ENCODE assay signal across 8 cellular contexts in the genomic region with DNA sequence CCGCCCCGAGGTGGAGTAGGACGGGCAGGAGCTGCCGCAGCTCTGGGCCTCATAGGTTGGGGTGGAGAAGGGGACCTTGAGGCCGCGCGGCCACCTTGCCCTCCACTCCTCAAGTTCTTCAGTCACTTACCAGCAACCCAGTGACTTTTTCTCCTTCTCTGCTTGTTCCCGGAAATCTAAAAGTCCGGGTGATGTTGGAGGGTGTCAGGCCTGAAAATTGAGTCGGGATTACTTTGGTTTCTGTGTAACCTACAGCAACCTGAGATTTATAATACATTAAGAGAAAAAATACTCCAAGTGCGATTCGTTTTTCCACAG. TPM values are rescaled to one million over a fixed set of nuclear protein-coding genes. Genes with fewer than 3 reads are reported as not detected.
DNase-seq lines count a peak whose midpoint lies in the region; ATAC-seq, FAIRE-seq and TF ChIP-seq lines count a peak whose summit lies in the region.

No MANE protein-coding gene starts in this region.

- TSS peak; percentile 61 for BruUV-seq in GM12878 (replicated peaks; lab: Mats Ljungman, UMichigan)

- TF ChIP-seq POLR2A in GM12878 (IDR thresholded peaks at IDR 0.05; ENCODE audit: low read depth, low read length) (no peak), right lobe of liver (IDR thresholded peaks at IDR 0.05) (no peak)

- H3K9ac ChIP-seq in GM12878 (ENCODE audit: control insufficient read depth, insufficient read depth, low read length), result peak overlapping the region; percentile 95

- ATAC-seq in GM12878, result no peak
- ATAC-seq in right lobe of liver, result no peak
- ATAC-seq in GM21529 (IDR thresholded peaks at IDR 0.05; ENCODE audit: unreplicated experiment), result no peak

- peaks cover 30% of the 10 kb centered on the region for H3K4me1 Mint-ChIP-seq in activated CD4-positive, alpha-beta T cell treated with anti-CD3 and anti-CD28 coated beads, Interleukin-2, amount 10 ng/mL, durations not matched to agents 24 days and 14 days

- TF ChIP-seq RAD21 in GM12878 (IDR thresholded peaks at IDR 0.05; ENCODE audit: insufficient read depth, low read depth, low read length), result no peak

- no peak for DNase-seq in activated CD4-positive, alpha-beta T cell treated with anti-CD3 and anti-CD28 coated beads, Interleukin-2, amount 10 ng/mL, durations not matched to agents 24 days and 14 days
- DNase-seq in activated CD4-positive, alpha-beta T cell treated with anti-CD3 and anti-CD28 coated beads, Interleukin-2, amount 50 U/mL, for 48 hours, result no peak
- DNase-seq in GM12878 (ENCODE audit: low read depth, low spot score), result no peak
- no peak for DNase-seq in right lobe of liver
- no peak for DNase-seq in NCI-H510A (lab: John Stamatoyannopoulos, UW)
- DNase-seq in NK-92 (lab: John Stamatoyannopoulos, UW; ENCODE audit: unreplicated experiment), result no peak

- H3K27ac Mint-ChIP-seq in activated CD4-positive, alpha-beta T cell treated with anti-CD3 and anti-CD28 coated beads, Interleukin-2, amount 10 ng/mL, durations not matched to agents 24 days and 14 days, result peak overlapping the region; percentile 96

- H3K36me3 Mint-ChIP-seq in activated CD4-positive, alpha-beta T cell treated with anti-CD3 and anti-CD28 coated beads, Interleukin-2, amount 10 ng/mL, durations not matched to agents 24 days and 14 days (ENCODE audit: low read depth), result peaks cover 23% of the 10 kb centered on the region

- in situ Hi-C loops in GM12878 (cut with MboI), result no loop called here

- TF ChIP-seq EP300 in GM12878 (IDR thresholded peaks at IDR 0.05; ENCODE audit: borderline replicate concordance in 1 of 2, control insufficient read depth in 1 of 2, low read depth in 2 of 2, low read length in 2 of 2), result no peak

- TF ChIP-seq CTCF in GM12878 (IDR thresholded peaks at IDR 0.05 in 2 of 3, conservative IDR thresholded peaks at IDR 0.05 in 1 of 3; ENCODE audit: control insufficient read depth in 2 of 3, extremely low read depth in 1 of 3, insufficient read depth in 1 of 3, low read depth in 3 of 3, low read length in 3 of 3) (no peak), right lobe of liver (IDR thresholded peaks at IDR 0.05) (no peak)

- H2AFZ ChIP-seq in GM12878 (ENCODE audit: control insufficient read depth, low read depth, low read length), result peak overlapping the region; percentile 88

- whole genome bisulfite sequencing in GM12878 (ENCODE audit: insufficient coverage, insufficient replicate concordance, low lambda C conversion rate, missing lambda C conversion rate), result 1% methylated on average over 12 of the region's 12 CpGs
- 1% methylated on average over 12 of the region's 12 CpGs for WGBS in right lobe of liver (ENCODE audit: insufficient coverage, low coverage, low lambda C conversion rate, missing lambda C conversion rate)
- WGBS in thymus, result under 1% methylated on average over 12 of the region's 12 CpGs

- POLR2A ChIA-PET in GM12878 (lab: Charles Lee), result interaction anchor here (0.7 to 1.7 kb wide), 8 partner anchors 11 to 471 kb away, joined by 3 to 11 read pairs (median 4); partner anchors contain the start of genes DSE, NT5DC1 and ZUP1

- peaks cover 41% of the 10 kb centered on the region for H3K79me2 ChIP-seq in GM12878 (ENCODE audit: control insufficient read depth, insufficient read depth, low read length)

- intact Hi-C loops in activated CD4-positive, alpha-beta T cell treated with anti-CD3 and anti-CD28 coated beads, Interleukin-2, amount 10 ng/mL, durations not matched to agents 24 days and 14 days (cut with micrococcal nuclease), result loop anchor here (1.0 to 10.0 kb wide), 9 partner anchors 45 to 1577 kb away; partner anchors contain the start of genes CALHM6, KPNA5, NT5DC1 and NUS1
- intact Hi-C loops in GM12878 (cut with micrococcal nuclease; ENCODE audit: unreplicated experiment), result loop anchor here (2.0 to 5.0 kb wide), 2 partner anchors 109 to 294 kb away; partner anchors contain the start of genes KPNA5 and TSPYL1
- intact Hi-C loops in right lobe of liver (cut with DNase I), result no loop called here

- H3K9me3 Mint-ChIP-seq in activated CD4-positive, alpha-beta T cell treated with anti-CD3 and anti-CD28 coated beads, Interleukin-2, amount 10 ng/mL, durations not matched to agents 24 days and 14 days, result no peaks in the 10 kb centered on the region

- H3K27ac ChIP-seq in GM12878 (ENCODE audit: control insufficient read depth, insufficient read depth) (peak overlapping the region; percentile 81), right lobe of liver (peak overlapping the region; percentile 78 to 85 (median 80)), thymus (ENCODE audit: low read depth) (peak overlapping the region; percentile 95)

- CTCF ChIA-PET in GM12878 (lab: Yijun Ruan, JAX), result interaction anchor here (0.7 to 3.5 kb wide), 14 partner anchors 9 to 355 kb away, joined by 3 to 17 read pairs (median 5); partner anchors contain the start of gene TSPYL4

- H4K20me1 ChIP-seq in GM12878 (ENCODE audit: control insufficient read depth, insufficient read depth), result no peaks in the 10 kb centered on the region

- H3K27me3 Mint-ChIP-seq in activated CD4-positive, alpha-beta T cell treated with anti-CD3 and anti-CD28 coated beads, Interleukin-2, amount 10 ng/mL, durations not matched to agents 24 days and 14 days, result peaks cover 1% of the 10 kb centered on the region

- H3K9me3 ChIP-seq in GM12878 (replicated peaks; ENCODE audit: control insufficient read depth, insufficient read depth, low read length) (no peaks in the 10 kb centered on the region), right lobe of liver (no peaks in the 10 kb centered on the region), thymus (ENCODE audit: control insufficient read depth) (no peaks in the 10 kb centered on the region)

- H3K4me1 ChIP-seq in GM12878 (ENCODE audit: control insufficient read depth, insufficient read depth, low read length), result peaks cover 5% of the 10 kb centered on the region; the same call in 1 of the 2 replicates
- H3K4me1 ChIP-seq in right lobe of liver, result peaks cover 0 to 18% (median 3%) of the 10 kb centered on the region in 4 donors
- H3K4me1 ChIP-seq in thymus (ENCODE audit: control insufficient read depth, insufficient read depth, low read length), result peaks cover 9% of the 10 kb centered on the region

- no peaks in the 10 kb centered on the region for H3K27me3 ChIP-seq in GM12878 (replicated peaks in 1 of 2; ENCODE audit: control insufficient read depth in 2 of 2, insufficient read depth in 2 of 2, low read length in 1 of 2)
- H3K27me3 ChIP-seq in right lobe of liver, result no peaks in the 10 kb centered on the region
- H3K27me3 ChIP-seq in thymus (ENCODE audit: control insufficient read depth, insufficient read depth), result no peaks in the 10 kb centered on the region

- H3K4me3 ChIP-seq in GM12878 (peak overlapping the region; percentile 88), right lobe of liver (peak overlapping the region; percentile 79 to 95 (median 90)), thymus (ENCODE audit: low read length) (peak overlapping the region; percentile 82)

- RAD21 ChIA-PET in GM12878 (lab: Charles Lee; ENCODE audit: unreplicated experiment), result interaction anchor here (0.9 to 2.4 kb wide), 5 partner anchors 11 to 301 kb away, joined by 3 to 7 read pairs (median 3); partner anchors contain the start of gene TSPYL1

- 0 out of 4 replicates have a peak, but pooled peaks cover 0 to 3% of the 10 kb centered on the region in 2 experiments for H3K36me3 ChIP-seq in GM12878 (ENCODE audit: control insufficient read depth in 2 of 2, insufficient read depth in 2 of 2, low read length in 1 of 2)
- H3K36me3 ChIP-seq in right lobe of liver, result no peaks in the 10 kb centered on the region
- no peaks in the 10 kb centered on the region for H3K36me3 ChIP-seq in thymus (ENCODE audit: control insufficient read depth, insufficient read depth)

- peak overlapping the region; percentile 95 for H3K4me3 Mint-ChIP-seq in activated CD4-positive, alpha-beta T cell treated with anti-CD3 and anti-CD28 coated beads, Interleukin-2, amount 10 ng/mL, durations not matched to agents 24 days and 14 days

- peak overlapping the region; percentile 32; the same call in 1 of the 2 replicates for H3K4me2 ChIP-seq in GM12878 (ENCODE audit: control insufficient read depth, insufficient read depth)

- no peak for FAIRE-seq in GM12878 (lab: Jason Lieb, UNC)

- SMC1A ChIA-PET in GM12878 (lab: Charles Lee; ENCODE audit: uncharacterized antibody, unreplicated experiment), result interaction anchor here (1.2 to 3.4 kb wide), 6 partner anchors 8 to 292 kb away, joined by 3 to 18 read pairs (median 7); partner anchors contain the start of gene TSPYL1

RNA-seq across cellular contexts. Expression of gene RWDD1, which starts 0.3 kb away (rescaled TPM):
- total RNA-seq in activated CD4-positive, alpha-beta T cell treated with anti-CD3 and anti-CD28 coated beads, Interleukin-2, amount 10 ng/mL, durations not matched to agents 24 days and 14 days, result 44.4 and 46.8 TPM in 2 replicates
- 4.9 TPM in 2 replicates for total RNA-seq in GM12878 (2013; cell fraction: nucleolus; rRNA removed)
- 44.6 and 49.9 TPM in 2 replicates for total RNA-seq in GM12878 (2014; rRNA removed)
- total RNA-seq in GM12878 (2014; rRNA removed; fragmentation: Illumina TruSeq; extraction: Trizol), result 74.1 and 74.3 TPM in 2 replicates
- total RNA-seq in GM12878 (2021), result 42.6 and 45.5 TPM in 2 replicates
- 28.3 TPM for polyA plus RNA-seq in GM12878 (2011; ENCODE audit: low read depth)
- polyA plus RNA-seq in GM12878 (2011; rRNA removed), result 47.8 and 70.2 TPM in 2 replicates
- polyA plus RNA-seq in GM12878 (2011; cell fraction: cytosol; rRNA removed), result 20.4 and 21.8 TPM in 2 replicates
- polyA plus RNA-seq in GM12878 (2011; cell fraction: nucleus; rRNA removed), result 10.3 and 12.6 TPM in 2 replicates
- 33.6 and 36.4 TPM in 2 replicates for polyA plus RNA-seq in GM12878 (2012)
- polyA plus RNA-seq in GM12878 (2014; fragmentation: Illumina TruSeq; extraction: Trizol), result 94.8 and 107 TPM in 2 replicates
- 10 to 100 TPM; 57.2 to 87.9 TPM for polyA plus RNA-seq in GM12878 (2014; fragmentation: Nextera tagmentation; extraction: Ambion mirVana)
- 28.4 and 40.1 TPM in 2 replicates for polyA plus RNA-seq in GM12878 (2014; rRNA removed)
- polyA plus RNA-seq in GM12878 (2016; fragmentation: Nextera tagmentation; extraction: Ambion mirVana), result 100 to 1,000 TPM in 1 of 2 experiments, 10 to 100 TPM in 1; 96.5 to 107 TPM
- 10.3 and 13.5 TPM in 2 replicates for polyA minus RNA-seq in GM12878 (2011; rRNA and poly(A)+ RNA removed)
- polyA minus RNA-seq in GM12878 (2011; cell fraction: cytosol; rRNA and poly(A)+ RNA removed), result 7.5 and 8.2 TPM in 2 replicates
- 3.4 and 4.8 TPM in 2 replicates for polyA minus RNA-seq in GM12878 (2011; cell fraction: nucleus; rRNA and poly(A)+ RNA removed)
- total RNA-seq in right lobe of liver, result 10 to 100 TPM; 14.8 to 22.1 (median 21.2) TPM
- polyA plus RNA-seq in thymus, result 90.6 TPM

RNA-seq across cellular contexts. Expression of gene CALHM4, which starts 18.1 kb away (rescaled TPM):
- total RNA-seq in activated CD4-positive, alpha-beta T cell treated with anti-CD3 and anti-CD28 coated beads, Interleukin-2, amount 10 ng/mL, durations not matched to agents 24 days and 14 days, result not detected in 2 replicates
- total RNA-seq in GM12878 (2013; cell fraction: nucleolus; rRNA removed), result not detected in 2 replicates
- not detected in 2 replicates for total RNA-seq in GM12878 (2014; rRNA removed)
- not detected in 2 replicates for total RNA-seq in GM12878 (2014; rRNA removed; fragmentation: Illumina TruSeq; extraction: Trizol)
- not detected in 2 replicates for total RNA-seq in GM12878 (2021)
- not detected for polyA plus RNA-seq in GM12878 (2011; ENCODE audit: low read depth)
- not detected in 2 replicates for polyA plus RNA-seq in GM12878 (2011; rRNA removed)
- not detected in 2 replicates for polyA plus RNA-seq in GM12878 (2011; cell fraction: cytosol; rRNA removed)
- polyA plus RNA-seq in GM12878 (2011; cell fraction: nucleus; rRNA removed), result not detected in 2 replicates
- polyA plus RNA-seq in GM12878 (2012), result not detected in 2 replicates
- not detected in 2 replicates for polyA plus RNA-seq in GM12878 (2014; fragmentation: Illumina TruSeq; extraction: Trizol)
- polyA plus RNA-seq in GM12878 (2014; fragmentation: Nextera tagmentation; extraction: Ambion mirVana), result not detected
- polyA plus RNA-seq in GM12878 (2014; rRNA removed), result not detected in 2 replicates
- not detected for polyA plus RNA-seq in GM12878 (2016; fragmentation: Nextera tagmentation; extraction: Ambion mirVana)
- polyA minus RNA-seq in GM12878 (2011; rRNA and poly(A)+ RNA removed), result not detected in 2 replicates
- polyA minus RNA-seq in GM12878 (2011; cell fraction: cytosol; rRNA and poly(A)+ RNA removed), result not detected in 2 replicates
- not detected in 2 replicates for polyA minus RNA-seq in GM12878 (2011; cell fraction: nucleus; rRNA and poly(A)+ RNA removed)
- not detected for total RNA-seq in right lobe of liver
- 0.14 TPM for polyA plus RNA-seq in thymus

RNA-seq across cellular contexts. Expression of gene TRAPPC3L, which starts 26.2 kb away (rescaled TPM):
- total RNA-seq in activated CD4-positive, alpha-beta T cell treated with anti-CD3 and anti-CD28 coated beads, Interleukin-2, amount 10 ng/mL, durations not matched to agents 24 days and 14 days, result not detected in 2 replicates
- total RNA-seq in GM12878 (2013; cell fraction: nucleolus; rRNA removed), result not detected in 2 replicates
- not detected in 2 replicates for total RNA-seq in GM12878 (2014; rRNA removed)
- not detected in 2 replicates for total RNA-seq in GM12878 (2014; rRNA removed; fragmentation: Illumina TruSeq; extraction: Trizol)
- total RNA-seq in GM12878 (2021), result not detected in 2 replicates
- not detected for polyA plus RNA-seq in GM12878 (2011; ENCODE audit: low read depth)
- polyA plus RNA-seq in GM12878 (2011; rRNA removed), result not detected in 2 replicates
- polyA plus RNA-seq in GM12878 (2011; cell fraction: cytosol; rRNA removed), result not detected in 2 replicates
- not detected in 2 replicates for polyA plus RNA-seq in GM12878 (2011; cell fraction: nucleus; rRNA removed)
- not detected in 2 replicates for polyA plus RNA-seq in GM12878 (2012)
- polyA plus RNA-seq in GM12878 (2014; fragmentation: Illumina TruSeq; extraction: Trizol), result not detected in 2 replicates
- polyA plus RNA-seq in GM12878 (2014; fragmentation: Nextera tagmentation; extraction: Ambion mirVana), result not detected
- not detected in 2 replicates for polyA plus RNA-seq in GM12878 (2014; rRNA removed)
- not detected for polyA plus RNA-seq in GM12878 (2016; fragmentation: Nextera tagmentation; extraction: Ambion mirVana)
- not detected in 2 replicates for polyA minus RNA-seq in GM12878 (2011; rRNA and poly(A)+ RNA removed)
- 1.5 TPM in 1 of 2 replicates, not detected in the other for polyA minus RNA-seq in GM12878 (2011; cell fraction: cytosol; rRNA and poly(A)+ RNA removed)
- polyA minus RNA-seq in GM12878 (2011; cell fraction: nucleus; rRNA and poly(A)+ RNA removed), result not detected in 2 replicates
- total RNA-seq in right lobe of liver, result under 1 TPM in 2 of 6 experiments, not detected in 4; 0.12 to 0.17 TPM
- 0.18 TPM for polyA plus RNA-seq in thymus

RNA-seq across cellular contexts. Expression of gene RSPH4A, which starts 44.6 kb away (rescaled TPM):
- total RNA-seq in activated CD4-positive, alpha-beta T cell treated with anti-CD3 and anti-CD28 coated beads, Interleukin-2, amount 10 ng/mL, durations not matched to agents 24 days and 14 days, result 0.14 and 0.21 TPM in 2 replicates
- total RNA-seq in GM12878 (2013; cell fraction: nucleolus; rRNA removed), result 0.17 and 0.34 TPM in 2 replicates
- total RNA-seq in GM12878 (2014; rRNA removed) (0.23 and 0.27 TPM in 2 replicates), GM12878 (2014; rRNA removed; fragmentation: Illumina TruSeq; extraction: Trizol) (0.22 and 0.28 TPM in 2 replicates), GM12878 (2021) (0.13 and 0.28 TPM in 2 replicates), right lobe of liver (under 1 TPM in 3 of 6 experiments, not detected in 3; 0.06 to 0.18 (median 0.16) TPM)
- polyA plus RNA-seq in GM12878 (2011; ENCODE audit: low read depth), result not detected
- polyA plus RNA-seq in GM12878 (2011; rRNA removed) (0.08 and 0.10 TPM in 2 replicates), GM12878 (2014; fragmentation: Illumina TruSeq; extraction: Trizol) (0.16 and 0.21 TPM in 2 replicates), GM12878 (2014; fragmentation: Nextera tagmentation; extraction: Ambion mirVana) (under 1 TPM; 0.07 to 0.23 TPM), GM12878 (2014; rRNA removed) (0.08 and 0.23 TPM in 2 replicates), GM12878 (2016; fragmentation: Nextera tagmentation; extraction: Ambion mirVana) (under 1 TPM in 1 of 2 experiments, not detected in 1; 0.09 TPM), thymus (0.89 TPM)
- polyA plus RNA-seq in GM12878 (2011; cell fraction: cytosol; rRNA removed), result 0.01 and 0.03 TPM in 2 replicates
- polyA plus RNA-seq in GM12878 (2011; cell fraction: nucleus; rRNA removed), result 0.16 and 0.48 TPM in 2 replicates
- polyA plus RNA-seq in GM12878 (2012), result 0.05 and 0.06 TPM in 2 replicates
- not detected in 2 replicates for polyA minus RNA-seq in GM12878 (2011; rRNA and poly(A)+ RNA removed)
- not detected in 2 replicates for polyA minus RNA-seq in GM12878 (2011; cell fraction: cytosol; rRNA and poly(A)+ RNA removed)
- polyA minus RNA-seq in GM12878 (2011; cell fraction: nucleus; rRNA and poly(A)+ RNA removed), result 0.57 TPM in 1 of 2 replicates, not detected in the other

Comparison
In these comparisons a context has a peak if more than half of its experiments do, and no peak if none do; other contexts are left out.
1. intact Hi-C loops: an anchor here in activated CD4-positive, alpha-beta T cell treated with anti-CD3 and anti-CD28 coated beads, Interleukin-2, amount 10 ng/mL, durations not matched to agents 24 days and 14 days (1.0 to 10.0 kb wide) and GM12878 (2.0 to 5.0 kb wide); none called in right lobe of liver.